1 cellular context compared by ENCODE assay signal in the genomic region with DNA sequence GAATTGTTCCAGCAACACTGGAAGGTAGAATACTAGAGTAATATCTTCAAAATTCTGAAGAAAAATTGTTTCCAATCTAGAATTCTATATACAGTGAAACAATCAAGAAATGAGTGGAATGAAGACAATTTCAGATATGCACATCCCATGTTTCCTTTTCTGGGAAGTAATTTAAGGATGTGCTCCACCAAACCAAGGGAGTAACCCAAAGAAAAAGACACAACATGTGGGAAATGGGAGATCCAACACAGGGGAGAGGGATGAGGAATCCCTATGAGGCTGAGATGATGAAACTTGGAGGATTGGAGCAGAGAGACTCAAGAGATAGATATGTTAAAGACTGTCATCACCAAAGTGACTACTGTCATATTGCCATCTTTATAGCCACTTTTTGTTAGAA.
TF ChIP-seq lines count a peak whose summit lies in the region.

No MANE protein-coding gene starts in this region.

TF ChIP-seq in K562, 482 proteins besides CTCF, POLR2A, EP300 and RAD21 (continued from another document):
- TF ChIP-seq TARDBP (IDR thresholded peaks at IDR 0.05) (no peak), SRSF7 (optimal IDR thresholded peaks at IDR 0.05; ENCODE audit: low read depth, low read length) (no peak), ZC3H4 (CRISPR knock-in tag; IDR thresholded peaks at IDR 0.05; ENCODE audit: borderline replicate concordance) (no peak), ZNF589 (CRISPR knock-in tag; IDR thresholded peaks at IDR 0.05; ENCODE audit: low read depth) (no peak), MEF2A (IDR thresholded peaks at IDR 0.05; ENCODE audit: control insufficient read depth, low read depth, low read length) (no peak), MTF1 (CRISPR knock-in tag; IDR thresholded peaks at IDR 0.05; ENCODE audit: borderline replicate concordance) (no peak), TRIM28 (IDR thresholded peaks at IDR 0.05) (peak; percentile 36; the same call in 1 of the 2 replicates), SMARCA5 (IDR thresholded peaks at IDR 0.05) (no peak), TRIM24 (IDR thresholded peaks at IDR 0.05) (0 out of 4 replicates have a peak, but pooled peaks have one; percentile 7 to 14), CBX5 (IDR thresholded peaks at IDR 0.05; ENCODE audit: borderline replicate concordance, low read depth) (peak; percentile 68; the same call in 1 of the 2 replicates)
- TF ChIP-seq, protein P1, sequence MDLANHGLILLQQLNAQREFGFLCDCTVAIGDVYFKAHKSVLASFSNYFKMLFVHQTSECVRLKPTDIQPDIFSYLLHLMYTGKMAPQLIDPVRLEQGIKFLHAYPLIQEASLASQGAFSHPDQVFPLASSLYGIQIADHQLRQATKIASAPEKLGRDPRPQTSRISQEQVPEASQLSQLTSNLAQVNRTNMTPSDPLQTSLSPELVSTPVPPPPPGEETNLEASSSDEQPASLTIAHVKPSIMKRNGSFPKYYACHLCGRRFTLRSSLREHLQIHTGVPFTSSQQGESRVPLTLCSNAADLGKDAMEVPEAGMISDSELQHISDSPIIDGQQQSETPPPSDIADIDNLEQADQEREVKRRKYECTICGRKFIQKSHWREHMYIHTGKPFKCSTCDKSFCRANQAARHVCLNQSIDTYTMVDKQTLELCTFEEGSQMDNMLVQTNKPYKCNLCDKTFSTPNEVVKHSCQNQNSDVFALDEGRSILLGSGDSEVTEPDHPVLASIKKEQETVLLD (IDR thresholded peaks at IDR 0.05) = no peak
- TF ChIP-seq, protein P2, sequence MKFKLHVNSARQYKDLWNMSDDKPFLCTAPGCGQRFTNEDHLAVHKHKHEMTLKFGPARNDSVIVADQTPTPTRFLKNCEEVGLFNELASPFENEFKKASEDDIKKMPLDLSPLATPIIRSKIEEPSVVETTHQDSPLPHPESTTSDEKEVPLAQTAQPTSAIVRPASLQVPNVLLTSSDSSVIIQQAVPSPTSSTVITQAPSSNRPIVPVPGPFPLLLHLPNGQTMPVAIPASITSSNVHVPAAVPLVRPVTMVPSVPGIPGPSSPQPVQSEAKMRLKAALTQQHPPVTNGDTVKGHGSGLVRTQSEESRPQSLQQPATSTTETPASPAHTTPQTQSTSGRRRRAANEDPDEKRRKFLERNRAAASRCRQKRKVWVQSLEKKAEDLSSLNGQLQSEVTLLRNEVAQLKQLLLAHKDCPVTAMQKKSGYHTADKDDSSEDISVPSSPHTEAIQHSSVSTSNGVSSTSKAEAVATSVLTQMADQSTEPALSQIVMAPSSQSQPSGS (CRISPR knock-in tag; IDR thresholded peaks at IDR 0.05) = no peak
- TF ChIP-seq, protein P3, sequence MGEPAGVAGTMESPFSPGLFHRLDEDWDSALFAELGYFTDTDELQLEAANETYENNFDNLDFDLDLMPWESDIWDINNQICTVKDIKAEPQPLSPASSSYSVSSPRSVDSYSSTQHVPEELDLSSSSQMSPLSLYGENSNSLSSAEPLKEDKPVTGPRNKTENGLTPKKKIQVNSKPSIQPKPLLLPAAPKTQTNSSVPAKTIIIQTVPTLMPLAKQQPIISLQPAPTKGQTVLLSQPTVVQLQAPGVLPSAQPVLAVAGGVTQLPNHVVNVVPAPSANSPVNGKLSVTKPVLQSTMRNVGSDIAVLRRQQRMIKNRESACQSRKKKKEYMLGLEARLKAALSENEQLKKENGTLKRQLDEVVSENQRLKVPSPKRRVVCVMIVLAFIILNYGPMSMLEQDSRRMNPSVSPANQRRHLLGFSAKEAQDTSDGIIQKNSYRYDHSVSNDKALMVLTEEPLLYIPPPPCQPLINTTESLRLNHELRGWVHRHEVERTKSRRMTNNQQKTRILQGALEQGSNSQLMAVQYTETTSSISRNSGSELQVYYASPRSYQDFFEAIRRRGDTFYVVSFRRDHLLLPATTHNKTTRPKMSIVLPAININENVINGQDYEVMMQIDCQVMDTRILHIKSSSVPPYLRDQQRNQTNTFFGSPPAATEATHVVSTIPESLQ (CRISPR knock-in tag; IDR thresholded peaks at IDR 0.05) = no peak
